Comparison of ENCODE assay signal across 1 cellular context in genomic region chr6:75926293-75927168, GRCh38.
TF ChIP-seq lines count a peak whose summit lies in the region.

No MANE protein-coding gene starts in this region.

TF ChIP-seq in GM12878, 131 proteins besides CTCF, POLR2A, EP300 and RAD21 (continued from another document):
- TF ChIP-seq E2F8 (IDR thresholded peaks at IDR 0.05; ENCODE audit: low read depth, partially characterized antibody) (no peak), BCL11A (IDR thresholded peaks at IDR 0.05; ENCODE audit: low read depth, low read length) (peak; percentile 12; the same call in 1 of the 2 replicates), EED (IDR thresholded peaks at IDR 0.05; ENCODE audit: low read depth) (peak; percentile 45; the same call in 1 of the 2 replicates), RFX5 (IDR thresholded peaks at IDR 0.05; ENCODE audit: low read depth, low read length) (no peak), JUNB (IDR thresholded peaks at IDR 0.05) (peak; percentile 83), PBX3 (IDR thresholded peaks at IDR 0.05; ENCODE audit: insufficient replicate concordance, low read depth, low read length) (no peak), ZBED1 (IDR thresholded peaks at IDR 0.05; ENCODE audit: borderline replicate concordance) (no peak), RBBP5 (conservative IDR thresholded peaks at IDR 0.05) (no peak), MTA2 (IDR thresholded peaks at IDR 0.05; ENCODE audit: low read depth) (no peak), CHD2 (IDR thresholded peaks at IDR 0.05; ENCODE audit: borderline replicate concordance, low read depth, low read length) (no peak), FOXM1 (IDR thresholded peaks at IDR 0.05; ENCODE audit: low read depth, low read length) (0 out of 2 replicates have a peak, but pooled peaks have one; percentile 38), SPI1 (IDR thresholded peaks at IDR 0.05; ENCODE audit: borderline replicate concordance, insufficient read depth, low read depth, low read length) (peak; percentile 21; the same call in 1 of the 2 replicates), CBFB (IDR thresholded peaks at IDR 0.05; ENCODE audit: low read depth) (0 out of 2 replicates have a peak, but pooled peaks have one; percentile 25), MEF2A (IDR thresholded peaks at IDR 0.05; ENCODE audit: insufficient read depth, low read depth, low read length) (0 out of 2 replicates have a peak, but pooled peaks have one; percentile 42), NFIC (IDR thresholded peaks at IDR 0.05; ENCODE audit: low read depth, low read length) (peak; percentile 61), SMAD5 (IDR thresholded peaks at IDR 0.05; ENCODE audit: low read depth) (no peak), GABPA (IDR thresholded peaks at IDR 0.05; ENCODE audit: low read depth) (no peak), HDGF (IDR thresholded peaks at IDR 0.05) (no peak), RUNX3 (IDR thresholded peaks at IDR 0.05; ENCODE audit: low read length) (peak; percentile 83)
